Comparison of ENCODE assay signal across 21 cellular contexts in genomic region chr5:111242606-111243005, GRCh38. TPM values are rescaled to one million over a fixed set of nuclear protein-coding genes. Genes with fewer than 3 reads are reported as not detected.
DNase-seq lines count a peak whose midpoint lies in the region; ATAC-seq, FAIRE-seq and TF ChIP-seq lines count a peak whose summit lies in the region.
"Had no signal": no experiment of that assay in that cellular context is flagged by ENCODE, and none has a peak within 500 bp of the region (broad histone marks: within the 10 kb centered on the region; RNA-seq: fewer than 3 reads in every experiment).

No MANE protein-coding gene starts in this region.

- peaks cover 5% of the 10 kb centered on the region for H3K36me3 ChIP-seq in CD4-positive, alpha-beta memory T cell (ENCODE audit: insufficient read depth, low read length)
- H3K36me3 ChIP-seq: BLaER1, MG63 had no signal

- peak; percentile 43 for DNase-seq in activated CD8-positive, alpha-beta T cell treated with anti-CD3 and anti-CD28 coated beads for 36 hours
- DNase-seq in activated CD8-positive, alpha-beta T cell treated with anti-CD3 and anti-CD28 coated beads, Interleukin-2, amount 10 ng/mL, durations not matched to agents 7 days and 5 days: no peak
- DNase-seq in CD4-positive, alpha-beta memory T cell: no peak
- DNase-seq in head of caudate nucleus (peak in 32 of 42 donors; percentile 10 to 70 (median 41)), GM12892 (ENCODE audit: insufficient read length) (no peak), natural killer cell (no peak)
- DNase-seq: 8988T, COR-L47, IMR-90, Karpas-422, MG63, NCI-H1092, NCI-H2081 treated with DMSO at 0.1 percent for 48 hours, NCI-H510A, NCI-H774 had no signal

- peak overlapping the region; percentile 70 for H3K27ac Mint-ChIP-seq in activated CD8-positive, alpha-beta T cell treated with anti-CD3 and anti-CD28 coated beads for 36 hours
- no peak overlapping the region for H3K27ac Mint-ChIP-seq in activated CD8-positive, alpha-beta T cell treated with anti-CD3 and anti-CD28 coated beads, Interleukin-2, amount 10 ng/mL, durations not matched to agents 7 days and 5 days
- H3K27ac Mint-ChIP-seq in CD4-positive, alpha-beta memory T cell: peak overlapping the region in 3 of 7 donors; percentile 31 to 65 (median 38)
- H3K27ac Mint-ChIP-seq in activated T-helper 17 cell treated with anti-CD3 and anti-CD28 coated beads, Interleukin-2, amount 50 U/mL, for 72 hours: peak overlapping the region; percentile 6
- H3K27ac Mint-ChIP-seq in natural killer cell: no peak overlapping the region

- peaks cover 86% of the 10 kb centered on the region for H3K4me1 Mint-ChIP-seq in activated CD8-positive, alpha-beta T cell treated with anti-CD3 and anti-CD28 coated beads for 36 hours (ENCODE audit: low read depth)
- H3K4me1 Mint-ChIP-seq in activated CD8-positive, alpha-beta T cell treated with anti-CD3 and anti-CD28 coated beads, Interleukin-2, amount 10 ng/mL, durations not matched to agents 7 days and 5 days (ENCODE audit: low read depth): peaks cover 72% of the 10 kb centered on the region
- H3K4me1 Mint-ChIP-seq in CD4-positive, alpha-beta memory T cell: peaks cover 67 to 87% (median 78%) of the 10 kb centered on the region in 4 donors
- H3K4me1 Mint-ChIP-seq in activated T-helper 17 cell treated with anti-CD3 and anti-CD28 coated beads, Interleukin-2, amount 50 U/mL, for 72 hours: peaks cover 50% of the 10 kb centered on the region
- H3K4me1 Mint-ChIP-seq in natural killer cell: no peaks in the 10 kb centered on the region

- H3K4me3 ChIP-seq in CD4-positive, alpha-beta memory T cell (ENCODE audit: low read length in 2 of 2): no peak overlapping the region
- H3K4me3 ChIP-seq: BLaER1, MG63 had no signal

- intact Hi-C loops in activated CD8-positive, alpha-beta T cell treated with anti-CD3 and anti-CD28 coated beads for 36 hours (cut with micrococcal nuclease): no loop called here
- intact Hi-C loops in CD4-positive, alpha-beta memory T cell (cut with micrococcal nuclease): no loop called here
- intact Hi-C loops in head of caudate nucleus (cut with DNase I): no loop called here
- intact Hi-C loops in natural killer cell (cut with micrococcal nuclease): no loop called here

- no peaks in the 10 kb centered on the region for H3K9me3 Mint-ChIP-seq in activated CD8-positive, alpha-beta T cell treated with anti-CD3 and anti-CD28 coated beads for 36 hours
- H3K9me3 Mint-ChIP-seq in activated CD8-positive, alpha-beta T cell treated with anti-CD3 and anti-CD28 coated beads, Interleukin-2, amount 10 ng/mL, durations not matched to agents 7 days and 5 days (ENCODE audit: insufficient read depth): no peaks in the 10 kb centered on the region
- H3K9me3 Mint-ChIP-seq in CD4-positive, alpha-beta memory T cell: no peaks in the 10 kb centered on the region
- H3K9me3 Mint-ChIP-seq in activated T-helper 17 cell treated with anti-CD3 and anti-CD28 coated beads, Interleukin-2, amount 50 U/mL, for 72 hours: no peaks in the 10 kb centered on the region
- H3K9me3 Mint-ChIP-seq in natural killer cell: no peaks in the 10 kb centered on the region

- no peak overlapping the region for H3K27ac ChIP-seq in CD4-positive, alpha-beta memory T cell (ENCODE audit: low read depth, low read length)
- H3K27ac ChIP-seq: BLaER1 had no signal

- H3K9me3 ChIP-seq in CD4-positive, alpha-beta memory T cell (ENCODE audit: control insufficient read depth in 1 of 2, low read length in 2 of 2): no peaks in the 10 kb centered on the region
- H3K9me3 ChIP-seq: BLaER1, MG63 had no signal

- no peak for TF ChIP-seq POLR2A in GM12892 (IDR thresholded peaks at IDR 0.05; ENCODE audit: low read depth, low read length)

- POLR2A ChIA-PET in activated CD8-positive, alpha-beta T cell treated with anti-CD3 and anti-CD28 coated beads for 36 hours (lab: Charles Lee): interaction anchor here (9.4 kb wide), 1 partner anchor 10 kb away, joined by 91 read pairs; no protein-coding TSS in a partner anchor
- POLR2A ChIA-PET in activated CD8-positive, alpha-beta T cell treated with anti-CD3 and anti-CD28 coated beads, Interleukin-2, amount 10 ng/mL, durations not matched to agents 7 days and 5 days (lab: Charles Lee): no interaction called here
- POLR2A ChIA-PET in CD4-positive, alpha-beta memory T cell (lab: Charles Lee; ENCODE audit: partially characterized antibody): no interaction called here

- FAIRE-seq in GM12892 (lab: Jason Lieb, UNC): no peak
- FAIRE-seq: GM19239, H54 had no signal

- peaks cover 77% of the 10 kb centered on the region for H3K4me1 ChIP-seq in CD4-positive, alpha-beta memory T cell (ENCODE audit: insufficient read depth, low read length)
- H3K4me1 ChIP-seq: BLaER1 had no signal

- H3K36me3 Mint-ChIP-seq in activated CD8-positive, alpha-beta T cell treated with anti-CD3 and anti-CD28 coated beads for 36 hours (ENCODE audit: low read depth): peaks cover 20% of the 10 kb centered on the region
- peaks cover 41% of the 10 kb centered on the region for H3K36me3 Mint-ChIP-seq in activated CD8-positive, alpha-beta T cell treated with anti-CD3 and anti-CD28 coated beads, Interleukin-2, amount 10 ng/mL, durations not matched to agents 7 days and 5 days (ENCODE audit: low read depth)
- peaks cover 14 to 32% of the 10 kb centered on the region in 2 donors for H3K36me3 Mint-ChIP-seq in CD4-positive, alpha-beta memory T cell
- peaks cover 30% of the 10 kb centered on the region for H3K36me3 Mint-ChIP-seq in activated T-helper 17 cell treated with anti-CD3 and anti-CD28 coated beads, Interleukin-2, amount 50 U/mL, for 72 hours (ENCODE audit: low read depth)
- H3K36me3 Mint-ChIP-seq in natural killer cell: no peaks in the 10 kb centered on the region

- CTCF ChIA-PET in activated CD8-positive, alpha-beta T cell treated with anti-CD3 and anti-CD28 coated beads for 36 hours (lab: Charles Lee): interaction anchor here (0.9 kb wide), 2 partner anchors 9 to 36 kb away, joined by 3 read pairs; no protein-coding TSS in a partner anchor
- CTCF ChIA-PET in activated CD8-positive, alpha-beta T cell treated with anti-CD3 and anti-CD28 coated beads, Interleukin-2, amount 10 ng/mL, durations not matched to agents 7 days and 5 days (lab: Charles Lee): no interaction called here
- CTCF ChIA-PET in CD4-positive, alpha-beta memory T cell (lab: Charles Lee; ENCODE audit: partially characterized antibody): no interaction called here

- H3K27me3 ChIP-seq in CD4-positive, alpha-beta memory T cell (ENCODE audit: insufficient read depth, low read length): no peaks in the 10 kb centered on the region
- H3K27me3 ChIP-seq: BLaER1 had no signal

- TF ChIP-seq CTCF in activated CD8-positive, alpha-beta T cell treated with anti-CD3 and anti-CD28 coated beads for 36 hours (IDR thresholded peaks at IDR 0.05): no peak
- no peak for TF ChIP-seq CTCF in natural killer cell (IDR thresholded peaks at IDR 0.05)

- peak; percentile 31 for ATAC-seq in activated CD8-positive, alpha-beta T cell treated with anti-CD3 and anti-CD28 coated beads for 36 hours
- no peak for ATAC-seq in activated CD8-positive, alpha-beta T cell treated with anti-CD3 and anti-CD28 coated beads, Interleukin-2, amount 10 ng/mL, durations not matched to agents 7 days and 5 days
- ATAC-seq in activated T-helper 17 cell treated with anti-CD3 and anti-CD28 coated beads, Interleukin-2, amount 50 U/mL, for 72 hours (replicated peaks): no peak
- ATAC-seq in HG03175 (IDR thresholded peaks at IDR 0.05; ENCODE audit: unreplicated experiment) (no peak), natural killer cell (no peak)

- H3K4me3 Mint-ChIP-seq in activated CD8-positive, alpha-beta T cell treated with anti-CD3 and anti-CD28 coated beads for 36 hours: no peak overlapping the region
- H3K4me3 Mint-ChIP-seq in activated CD8-positive, alpha-beta T cell treated with anti-CD3 and anti-CD28 coated beads, Interleukin-2, amount 10 ng/mL, durations not matched to agents 7 days and 5 days: no peak overlapping the region
- peak overlapping the region in 6 of 8 donors; percentile 4 to 42 (median 13) for H3K4me3 Mint-ChIP-seq in CD4-positive, alpha-beta memory T cell
- H3K4me3 Mint-ChIP-seq in activated T-helper 17 cell treated with anti-CD3 and anti-CD28 coated beads, Interleukin-2, amount 50 U/mL, for 72 hours: peak overlapping the region; percentile 3
- H3K4me3 Mint-ChIP-seq in natural killer cell: no peak overlapping the region

- no peaks in the 10 kb centered on the region for H3K27me3 Mint-ChIP-seq in activated CD8-positive, alpha-beta T cell treated with anti-CD3 and anti-CD28 coated beads for 36 hours
- no peaks in the 10 kb centered on the region for H3K27me3 Mint-ChIP-seq in activated CD8-positive, alpha-beta T cell treated with anti-CD3 and anti-CD28 coated beads, Interleukin-2, amount 10 ng/mL, durations not matched to agents 7 days and 5 days (ENCODE audit: low read depth)
- no peaks in the 10 kb centered on the region for H3K27me3 Mint-ChIP-seq in CD4-positive, alpha-beta memory T cell
- no peaks in the 10 kb centered on the region for H3K27me3 Mint-ChIP-seq in activated T-helper 17 cell treated with anti-CD3 and anti-CD28 coated beads, Interleukin-2, amount 50 U/mL, for 72 hours
- peaks cover 2 to 20% of the 10 kb centered on the region in 2 donors for H3K27me3 Mint-ChIP-seq in natural killer cell (ENCODE audit: low read depth in 2 of 2)

RNA-seq across cellular contexts. Expression of gene CAMK4, which starts 18.4 kb away (rescaled TPM):
- 10 to 100 TPM; 79.7 to 80.7 TPM for total RNA-seq in activated CD8-positive, alpha-beta T cell treated with anti-CD3 and anti-CD28 coated beads for 36 hours
- 10 to 100 TPM; 82.7 to 84.9 TPM for total RNA-seq in activated CD8-positive, alpha-beta T cell treated with anti-CD3 and anti-CD28 coated beads, Interleukin-2, amount 10 ng/mL, durations not matched to agents 7 days and 5 days
- 100 to 1,000 TPM; 243 to 257 TPM for total RNA-seq in CD4-positive, alpha-beta memory T cell
- 10 to 100 TPM; 84.3 to 86.9 TPM for polyA plus RNA-seq in CD4-positive, alpha-beta memory T cell
- 10 to 100 TPM; 36.0 to 37.0 TPM for total RNA-seq in activated T-helper 17 cell treated with anti-CD3 and anti-CD28 coated beads, Interleukin-2, amount 50 U/mL, for 72 hours
- polyA plus RNA-seq in GM12892 (2012; ENCODE audit: missing spikeins): 34.9 TPM
- 1 to 10 TPM in 2 of 3 donors, under 1 TPM in 1; 0.80 to 7.9 (median 7.2) TPM for total RNA-seq in natural killer cell
- total RNA-seq: HT-29 had no signal

Comparison
In these comparisons a context has a peak if more than half of its experiments do, and no peak if none do; other contexts are left out.
1. DNase-seq: peak in activated CD8-positive, alpha-beta T cell treated with anti-CD3 and anti-CD28 coated beads for 36 hours (single experiment) and head of caudate nucleus (32 of 42); none in activated CD8-positive, alpha-beta T cell treated with anti-CD3 and anti-CD28 coated beads, Interleukin-2, amount 10 ng/mL, durations not matched to agents 7 days and 5 days (single experiment), CD4-positive, alpha-beta memory T cell (0 of 5), GM12892 (single experiment) and natural killer cell (single experiment).
2. H3K27ac Mint-ChIP-seq: peak in activated CD8-positive, alpha-beta T cell treated with anti-CD3 and anti-CD28 coated beads for 36 hours (single experiment) and activated T-helper 17 cell treated with anti-CD3 and anti-CD28 coated beads, Interleukin-2, amount 50 U/mL, for 72 hours (single experiment); none in activated CD8-positive, alpha-beta T cell treated with anti-CD3 and anti-CD28 coated beads, Interleukin-2, amount 10 ng/mL, durations not matched to agents 7 days and 5 days (single experiment) and natural killer cell (0 of 2).
3. H3K4me3 Mint-ChIP-seq: peak in CD4-positive, alpha-beta memory T cell (6 of 8) and activated T-helper 17 cell treated with anti-CD3 and anti-CD28 coated beads, Interleukin-2, amount 50 U/mL, for 72 hours (single experiment); none in activated CD8-positive, alpha-beta T cell treated with anti-CD3 and anti-CD28 coated beads for 36 hours (single experiment), activated CD8-positive, alpha-beta T cell treated with anti-CD3 and anti-CD28 coated beads, Interleukin-2, amount 10 ng/mL, durations not matched to agents 7 days and 5 days (single experiment) and natural killer cell (single experiment).
4. RNA of gene CAMK4, which starts 18.4 kb away (total RNA-seq): 243 to 257 TPM in CD4-positive, alpha-beta memory T cell, 82.7 to 84.9 TPM in activated CD8-positive, alpha-beta T cell treated with anti-CD3 and anti-CD28 coated beads, Interleukin-2, amount 10 ng/mL, durations not matched to agents 7 days and 5 days, 79.7 to 80.7 TPM in activated CD8-positive, alpha-beta T cell treated with anti-CD3 and anti-CD28 coated beads for 36 hours and 36.0 to 37.0 TPM in activated T-helper 17 cell treated with anti-CD3 and anti-CD28 coated beads, Interleukin-2, amount 50 U/mL, for 72 hours; 0.80 to 7.9 TPM in natural killer cell; every median in the first group is over 4 times any median in the second.